Comparison of ENCODE assay signal across 8 cellular contexts in the genomic region with DNA sequence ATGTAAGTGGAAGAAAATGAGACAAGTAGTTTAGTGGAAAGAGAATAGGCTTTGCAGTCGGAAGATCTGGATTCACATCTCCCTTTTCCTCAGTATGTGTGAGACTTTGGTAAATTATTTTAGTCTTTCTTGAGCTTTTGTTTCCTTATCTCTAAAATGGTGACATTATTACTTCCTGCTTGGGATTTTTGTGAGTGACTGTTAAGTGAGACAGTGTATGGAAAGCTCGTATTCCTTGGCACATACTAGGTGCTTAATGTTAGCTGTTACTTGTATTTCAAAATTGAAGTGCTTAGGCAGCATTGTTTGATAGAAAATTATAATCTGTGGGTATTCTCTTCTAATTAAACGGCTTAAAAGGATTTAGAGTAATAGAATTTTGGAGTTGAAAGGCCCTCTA. TPM values are rescaled to one million over a fixed set of nuclear protein-coding genes. Genes with fewer than 3 reads are reported as not detected.
A peak's percentile ranks its signal among the peaks of the same experiment; 100 is the strongest.
DNase-seq lines count a peak whose midpoint lies in the region; ATAC-seq lines count a peak whose summit lies in the region.

No MANE protein-coding gene starts in this region.

- peak overlapping the region; percentile 74 for H3K27ac Mint-ChIP-seq in central memory CD8-positive, alpha-beta T cell (ENCODE audit: low read depth)
- H3K27ac Mint-ChIP-seq in naive thymus-derived CD8-positive, alpha-beta T cell, result peak overlapping the region in 9 of 10 donors; percentile 6 to 100 (median 60)

- POLR2A ChIA-PET in naive thymus-derived CD8-positive, alpha-beta T cell (lab: Charles Lee), result interaction anchor here (1.5 to 5.7 kb wide), 3 partner anchors 12 to 204 kb away, joined by 4 to 24 read pairs (median 21); partner anchors contain the start of genes MCEE, MPHOSPH10 and PAIP2B

- no peaks in the 10 kb centered on the region for H3K9me3 ChIP-seq in BLaER1

- H3K4me3 ChIP-seq in BLaER1, result peak overlapping the region; percentile 97
- H3K4me3 ChIP-seq in Jurkat, Clone E6-1 (ENCODE audit: low read length), result peak overlapping the region; percentile 11; the same call in 1 of the 2 replicates

- peaks cover 66% of the 10 kb centered on the region for H4K20me1 ChIP-seq in BLaER1

- no peak for DNase-seq in Jurkat, Clone E6-1 (ENCODE audit: low read depth, low spot score)
- DNase-seq in central memory CD8-positive, alpha-beta T cell (ENCODE audit: low spot score in 2 of 2), result no peak
- DNase-seq in naive thymus-derived CD8-positive, alpha-beta T cell, result no peak
- DNase-seq in NCI-H1092 (lab: John Stamatoyannopoulos, UW) (no peak), germinal center (ENCODE audit: low spot score) (no peak)

- peak overlapping the region; percentile 83 for H3K4me2 ChIP-seq in BLaER1

- H3K27ac ChIP-seq in BLaER1, result no peak overlapping the region

- no peaks in the 10 kb centered on the region for H3K27me3 Mint-ChIP-seq in central memory CD8-positive, alpha-beta T cell
- peaks cover 0 to 2% (median 0%) of the 10 kb centered on the region in 5 donors for H3K27me3 Mint-ChIP-seq in naive thymus-derived CD8-positive, alpha-beta T cell

- peaks cover 26% of the 10 kb centered on the region for H3K4me1 ChIP-seq in BLaER1

- peak overlapping the region; percentile 98 for H3K9ac ChIP-seq in BLaER1

- no peak for ATAC-seq in central memory CD8-positive, alpha-beta T cell (replicated peaks; ENCODE audit: extremely low read depth, poor library complexity, severe bottlenecking)
- ATAC-seq in naive thymus-derived CD8-positive, alpha-beta T cell, result no peak
- ATAC-seq in HG02610 (IDR thresholded peaks at IDR 0.05; ENCODE audit: unreplicated experiment), result no peak
- ATAC-seq in HG02678 (IDR thresholded peaks at IDR 0.05; ENCODE audit: unreplicated experiment), result no peak

- peaks cover 21% of the 10 kb centered on the region for H3K36me3 Mint-ChIP-seq in central memory CD8-positive, alpha-beta T cell (ENCODE audit: insufficient read depth)
- peaks cover 0 to 34% (median 4%) of the 10 kb centered on the region in 3 donors for H3K36me3 Mint-ChIP-seq in naive thymus-derived CD8-positive, alpha-beta T cell

- H3K4me3 Mint-ChIP-seq in central memory CD8-positive, alpha-beta T cell, result peak overlapping the region; percentile 95
- peak overlapping the region; percentile 76 to 100 (median 100) for H3K4me3 Mint-ChIP-seq in naive thymus-derived CD8-positive, alpha-beta T cell

- H3K4me1 Mint-ChIP-seq in central memory CD8-positive, alpha-beta T cell, result peaks cover 56% of the 10 kb centered on the region
- peaks cover 21 to 73% (median 53%) of the 10 kb centered on the region in 4 donors for H3K4me1 Mint-ChIP-seq in naive thymus-derived CD8-positive, alpha-beta T cell

- peaks cover 35% of the 10 kb centered on the region for H3K36me3 ChIP-seq in BLaER1

- no peaks in the 10 kb centered on the region for H3K9me3 Mint-ChIP-seq in central memory CD8-positive, alpha-beta T cell
- no peaks in the 10 kb centered on the region for H3K9me3 Mint-ChIP-seq in naive thymus-derived CD8-positive, alpha-beta T cell

- H3K27me3 ChIP-seq in BLaER1, result no peaks in the 10 kb centered on the region

RNA-seq across cellular contexts. Expression of gene ZNF638, which starts 2.0 kb away (rescaled TPM):
- polyA plus RNA-seq in Jurkat, Clone E6-1 (2012; ENCODE audit: insufficient read depth, insufficient read length), result 53.0 TPM
- total RNA-seq in naive thymus-derived CD8-positive, alpha-beta T cell, result 100 to 1,000 TPM; 163 to 176 TPM
- polyA plus RNA-seq in naive thymus-derived CD8-positive, alpha-beta T cell, result 10 to 100 TPM; 40.7 to 52.4 (median 51.9) TPM
